In the genomic region with DNA sequence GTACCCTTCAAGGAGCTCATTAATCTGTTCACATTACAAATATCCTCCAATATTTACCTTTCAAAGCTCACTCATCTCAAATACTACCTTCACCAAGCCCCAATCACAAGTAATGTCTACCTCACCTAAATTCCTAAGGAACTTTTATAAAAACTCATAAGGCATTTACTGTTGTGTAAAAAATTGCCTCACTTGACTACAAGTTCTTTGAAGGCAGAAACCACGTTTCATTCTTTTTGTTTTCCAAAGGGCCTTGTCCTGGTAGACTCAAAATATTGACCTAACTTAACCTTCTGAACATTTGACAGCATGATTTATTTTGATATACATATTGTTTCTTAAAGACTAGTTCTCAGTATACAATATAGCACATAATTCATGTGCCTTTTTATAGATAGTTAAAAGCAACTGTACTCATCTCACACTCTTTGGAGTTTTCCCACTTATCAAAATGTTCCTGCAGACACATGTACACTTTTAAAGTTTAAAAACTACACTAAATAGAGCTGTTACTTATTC, we compare ENCODE assay signal across 10 cellular contexts. TPM values are rescaled to one million over a fixed set of nuclear protein-coding genes. Genes with fewer than 3 reads are reported as not detected.
A peak's percentile ranks its signal among the peaks of the same experiment; 100 is the strongest.
DNase-seq lines count a peak whose midpoint lies in the region; ATAC-seq and TF ChIP-seq lines count a peak whose summit lies in the region.
"Had no signal": no experiment of that assay in that cellular context is flagged by ENCODE, and none has a peak within 500 bp of the region (broad histone marks: within the 10 kb centered on the region; RNA-seq: fewer than 3 reads in every experiment).

No MANE protein-coding gene starts in this region.

- H3K27me3 ChIP-seq in hepatocyte: no peaks in the 10 kb centered on the region
- H3K27me3 ChIP-seq in subcutaneous abdominal adipose tissue (ENCODE audit: control insufficient read depth in 5 of 5, insufficient read depth in 4 of 5, low read length in 5 of 5): no peaks in the 10 kb centered on the region
- H3K27me3 ChIP-seq in testis: no peaks in the 10 kb centered on the region
- H3K27me3 ChIP-seq: right atrium auricular region had no signal

- peak overlapping the region; percentile 23 for H3K27ac Mint-ChIP-seq in activated CD8-positive, alpha-beta memory T cell treated with anti-CD3 and anti-CD28 coated beads, Interleukin-2, amount 10 ng/mL, durations not matched to agents 7 days and 5 days

- H3K4me1 ChIP-seq in hepatocyte (ENCODE audit: insufficient read depth): peaks cover 12% of the 10 kb centered on the region
- H3K4me1 ChIP-seq in subcutaneous abdominal adipose tissue (ENCODE audit: control insufficient read depth in 5 of 5, insufficient read depth in 5 of 5, low read length in 5 of 5): peaks cover 5 to 53% (median 39%) of the 10 kb centered on the region in 5 donors
- peaks cover 6% of the 10 kb centered on the region for H3K4me1 ChIP-seq in testis

- no peak for DNase-seq in activated CD8-positive, alpha-beta memory T cell treated with anti-CD3 and anti-CD28 coated beads, Interleukin-2, amount 10 ng/mL, durations not matched to agents 7 days and 5 days
- DNase-seq in activated CD8-positive, alpha-beta memory T cell treated with anti-CD3 and anti-CD28 coated beads, Interleukin-2, amount 50 U/mL, for 48 hours: no peak
- DNase-seq in hepatocyte (ENCODE audit: low spot score) (no peak), testis (no peak), OCI-M1 (lab: John Stamatoyannopoulos, UW) (no peak), posterior cingulate gyrus (no peak)
- DNase-seq: NCI-H187 had no signal

- 66% methylated on average over 1 of the region's 1 CpG for WGBS in hepatocyte (ENCODE audit: low lambda C conversion rate, missing lambda C conversion rate)
- WGBS in testis, 2 donors: 47 to 50% methylated on average over 1 of the region's 1 CpG

- H3K4me3 ChIP-seq in WI38 (ENCODE audit: low read depth, low read length) (peak overlapping the region; percentile 20), hepatocyte (no peak overlapping the region), subcutaneous abdominal adipose tissue (ENCODE audit: low read depth in 1 of 5, low read length in 5 of 5) (peak overlapping the region in 1 of 5 donors; percentile 98), testis (no peak overlapping the region)
- H3K4me3 ChIP-seq: right atrium auricular region had no signal

- H3K36me3 Mint-ChIP-seq in activated CD8-positive, alpha-beta memory T cell treated with anti-CD3 and anti-CD28 coated beads, Interleukin-2, amount 10 ng/mL, durations not matched to agents 7 days and 5 days: peaks cover 7% of the 10 kb centered on the region

- H3K9ac ChIP-seq in subcutaneous abdominal adipose tissue (ENCODE audit: low read length in 5 of 5): peak overlapping the region in 4 of 5 donors; percentile 7 to 98 (median 54)

- no peaks in the 10 kb centered on the region for H3K36me3 ChIP-seq in hepatocyte (replicated peaks; ENCODE audit: insufficient read depth, low read depth)
- no peaks in the 10 kb centered on the region for H3K36me3 ChIP-seq in subcutaneous abdominal adipose tissue (ENCODE audit: control insufficient read depth in 5 of 5, insufficient read depth in 5 of 5, low read length in 5 of 5)
- no peaks in the 10 kb centered on the region for H3K36me3 ChIP-seq in testis (ENCODE audit: low read depth, missing control alignments)
- H3K36me3 ChIP-seq: right atrium auricular region had no signal

- TF ChIP-seq CTCF in WI38 (IDR thresholded peaks at IDR 0.05; ENCODE audit: low read depth, low read length): no peak
- no peak for TF ChIP-seq CTCF in hepatocyte (IDR thresholded peaks at IDR 0.05; ENCODE audit: poor library complexity)
- no peak for TF ChIP-seq CTCF in testis (IDR thresholded peaks at IDR 0.05)

- peaks cover 73% of the 10 kb centered on the region for H3K79me2 ChIP-seq in hepatocyte

- no peaks in the 10 kb centered on the region for H3K9me3 Mint-ChIP-seq in activated CD8-positive, alpha-beta memory T cell treated with anti-CD3 and anti-CD28 coated beads, Interleukin-2, amount 10 ng/mL, durations not matched to agents 7 days and 5 days (ENCODE audit: low read depth)

- H3K27ac ChIP-seq in hepatocyte (peak overlapping the region; percentile 7), subcutaneous abdominal adipose tissue (ENCODE audit: low read depth, low read length) (peak overlapping the region; percentile 98), testis (peak overlapping the region in 1 of 2 donors; percentile 86)

- H3K27me3 Mint-ChIP-seq in activated CD8-positive, alpha-beta memory T cell treated with anti-CD3 and anti-CD28 coated beads, Interleukin-2, amount 10 ng/mL, durations not matched to agents 7 days and 5 days: no peaks in the 10 kb centered on the region

- no peak overlapping the region for H2AFZ ChIP-seq in hepatocyte

- intact Hi-C loops in testis (cut with DNase I; ENCODE audit: low total_unique reads): no loop called here
- intact Hi-C loops in posterior cingulate gyrus (cut with DNase I): no loop called here

- peaks cover 30% of the 10 kb centered on the region for H3K4me1 Mint-ChIP-seq in activated CD8-positive, alpha-beta memory T cell treated with anti-CD3 and anti-CD28 coated beads, Interleukin-2, amount 10 ng/mL, durations not matched to agents 7 days and 5 days

- H3K9me2 ChIP-seq in hepatocyte (replicated peaks; ENCODE audit: insufficient read depth): no peaks in the 10 kb centered on the region

- no peaks in the 10 kb centered on the region for H3K9me3 ChIP-seq in hepatocyte (ENCODE audit: low read depth)
- H3K9me3 ChIP-seq in subcutaneous abdominal adipose tissue (ENCODE audit: control insufficient read depth in 5 of 5, low read length in 5 of 5): no peaks in the 10 kb centered on the region
- no peaks in the 10 kb centered on the region for H3K9me3 ChIP-seq in testis
- H3K9me3 ChIP-seq: right atrium auricular region had no signal

- peaks cover 54% of the 10 kb centered on the region for H4K20me1 ChIP-seq in hepatocyte (ENCODE audit: insufficient read depth, poor library complexity, severe bottlenecking)

- peak overlapping the region; percentile 90 for H3K4me3 Mint-ChIP-seq in activated CD8-positive, alpha-beta memory T cell treated with anti-CD3 and anti-CD28 coated beads, Interleukin-2, amount 10 ng/mL, durations not matched to agents 7 days and 5 days

- ATAC-seq in activated CD8-positive, alpha-beta memory T cell treated with anti-CD3 and anti-CD28 coated beads, Interleukin-2, amount 10 ng/mL, durations not matched to agents 7 days and 5 days: no peak

- CTCF ChIA-PET in activated CD8-positive, alpha-beta memory T cell treated with anti-CD3 and anti-CD28 coated beads, Interleukin-2, amount 10 ng/mL, durations not matched to agents 7 days and 5 days (lab: Charles Lee): interaction anchor here (1.2 kb wide), 2 partner anchors 74 to 248 kb away, joined by 3 to 4 read pairs; a partner anchor contains a TSS

- H3K4me2 ChIP-seq in hepatocyte: peak overlapping the region; percentile 70

- TF ChIP-seq POLR2A in testis (IDR thresholded peaks at IDR 0.05): no peak

RNA-seq across cellular contexts. Expression of a gene that starts 2.5 kb away (rescaled TPM):
- total RNA-seq in activated CD8-positive, alpha-beta memory T cell treated with anti-CD3 and anti-CD28 coated beads, Interleukin-2, amount 10 ng/mL, durations not matched to agents 7 days and 5 days: 10 to 100 TPM; 46.2 to 48.5 TPM
- total RNA-seq in hepatocyte: 68.0 and 81.5 TPM in 2 replicates
- 36.3 and 37.2 TPM in 2 replicates for polyA plus RNA-seq in hepatocyte
- 10 to 100 TPM; 66.1 to 75.2 TPM for total RNA-seq in testis
- 35.7 TPM for polyA plus RNA-seq in testis (ENCODE audit: insufficient read depth, low read depth, low replicate concordance)

RNA-seq across cellular contexts. Expression of a gene that starts 22.3 kb away (rescaled TPM):
- total RNA-seq in activated CD8-positive, alpha-beta memory T cell treated with anti-CD3 and anti-CD28 coated beads, Interleukin-2, amount 10 ng/mL, durations not matched to agents 7 days and 5 days: 10 to 100 TPM in 1 of 2 experiments, 1 to 10 TPM in 1; 9.2 to 11.6 TPM
- total RNA-seq in hepatocyte (17.9 and 18.1 TPM in 2 replicates), testis (10 to 100 TPM; 11.2 to 11.3 TPM)
- polyA plus RNA-seq in hepatocyte (8.8 and 8.9 TPM in 2 replicates), testis (ENCODE audit: insufficient read depth, low read depth, low replicate concordance) (11.1 TPM)
